ENCODE assay signal across 22 cellular contexts in genomic region chr2:10972683-10973433, GRCh38.
"Had no signal": no experiment of that assay in that cellular context is flagged by ENCODE, and none has a peak within 500 bp of the region (broad histone marks: within the 10 kb centered on the region; RNA-seq: fewer than 3 reads in every experiment).

No MANE protein-coding gene starts in this region.

- H3K4me1 Mint-ChIP-seq: activated CD4-positive, alpha-beta memory T cell treated with anti-CD3 and anti-CD28 coated beads, Interleukin-2, amount 10 ng/mL, durations not matched to agents 7 days and 5 days; activated CD4-positive, alpha-beta T cell treated with anti-CD3 and anti-CD28 coated beads, Interleukin-2, amount 10 ng/mL, durations not matched to agents 24 days and 14 days had no signal

- H3K36me3 Mint-ChIP-seq: activated CD8-positive, alpha-beta memory T cell treated with anti-CD3 and anti-CD28 coated beads, Interleukin-2, amount 10 ng/mL, durations not matched to agents 7 days and 5 days; activated naive CD8-positive, alpha-beta T cell treated with anti-CD3 and anti-CD28 coated beads for 36 hours; natural killer cell treated with Interleukin-12 subunit alpha and Interleukin-12 subunit beta and Interleukin-15 and Interleukin-18, amount 100 ng/mL, for 72 hours; stimulated activated naive B cell treated with anti-CD40 and anti-IgM and Interleukin-4, amounts not matched to agents 10 μg/mL and 1 μg/mL and 100 μg/mL, for 72 hours; type B pancreatic cell had no signal

- H3K4me3 Mint-ChIP-seq: activated CD4-positive, alpha-beta memory T cell treated with anti-CD3 and anti-CD28 coated beads, Interleukin-2, amount 10 ng/mL, durations not matched to agents 7 days and 5 days; activated CD4-positive, alpha-beta T cell treated with anti-CD3 and anti-CD28 coated beads, Interleukin-2, amount 10 ng/mL, durations not matched to agents 24 days and 14 days; activated CD8-positive, alpha-beta memory T cell treated with anti-CD3 and anti-CD28 coated beads, Interleukin-2, amount 10 ng/mL, durations not matched to agents 7 days and 5 days; activated naive CD8-positive, alpha-beta T cell treated with anti-CD3 and anti-CD28 coated beads for 36 hours; natural killer cell treated with Interleukin-12 subunit alpha and Interleukin-12 subunit beta and Interleukin-15 and Interleukin-18, amount 100 ng/mL, for 72 hours; stimulated activated naive B cell treated with anti-CD40 and anti-IgM and Interleukin-4, amounts not matched to agents 10 μg/mL and 1 μg/mL and 100 μg/mL, for 72 hours; T-helper 1 cell treated with Interleukin-12 subunit alpha and Interleukin-12 subunit beta and Interleukin-4 antibody, amounts not matched to agents 30 μg/mL and 1 μg/mL, for 36 hours; type B pancreatic cell had no signal

- H3K27ac Mint-ChIP-seq: activated CD4-positive, alpha-beta memory T cell treated with anti-CD3 and anti-CD28 coated beads, Interleukin-2, amount 10 ng/mL, durations not matched to agents 7 days and 5 days; activated CD4-positive, alpha-beta T cell treated with anti-CD3 and anti-CD28 coated beads, Interleukin-2, amount 10 ng/mL, durations not matched to agents 24 days and 14 days; activated CD8-positive, alpha-beta memory T cell treated with anti-CD3 and anti-CD28 coated beads, Interleukin-2, amount 10 ng/mL, durations not matched to agents 7 days and 5 days; activated naive CD8-positive, alpha-beta T cell treated with anti-CD3 and anti-CD28 coated beads for 36 hours; natural killer cell treated with Interleukin-12 subunit alpha and Interleukin-12 subunit beta and Interleukin-15 and Interleukin-18, amount 100 ng/mL, for 72 hours; stimulated activated naive B cell treated with anti-CD40 and anti-IgM and Interleukin-4, amounts not matched to agents 10 μg/mL and 1 μg/mL and 100 μg/mL, for 72 hours; T-helper 1 cell treated with Interleukin-12 subunit alpha and Interleukin-12 subunit beta and Interleukin-4 antibody, amounts not matched to agents 30 μg/mL and 1 μg/mL, for 36 hours; type B pancreatic cell had no signal

- FAIRE-seq: astrocyte, islet of Langerhans had no signal

- H3K27me3 ChIP-seq: sigmoid colon had no signal

- H3K4me2 ChIP-seq: smooth muscle cell had no signal

- H3K4me1 ChIP-seq: esophagus squamous epithelium, gastrocnemius medialis, sigmoid colon had no signal

- ATAC-seq: activated CD8-positive, alpha-beta memory T cell treated with anti-CD3 and anti-CD28 coated beads, Interleukin-2, amount 10 ng/mL, durations not matched to agents 7 days and 5 days; gastrocnemius medialis; left cardiac atrium; natural killer cell treated with Interleukin-12 subunit alpha and Interleukin-12 subunit beta and Interleukin-15 and Interleukin-18, amount 100 ng/mL, for 72 hours; stimulated activated naive B cell treated with anti-CD40 and anti-IgM and Interleukin-4, amounts not matched to agents 10 μg/mL and 1 μg/mL and 100 μg/mL, for 72 hours had no signal

- H3K9me3 ChIP-seq: esophagus squamous epithelium, gastrocnemius medialis, sigmoid colon, thoracic aorta had no signal

- DNase-seq: activated CD4-positive, alpha-beta memory T cell treated with anti-CD3 and anti-CD28 coated beads, Interleukin-2, amount 10 ng/mL, durations not matched to agents 7 days and 5 days; activated CD4-positive, alpha-beta T cell treated with anti-CD3 and anti-CD28 coated beads, Interleukin-2, amount 10 ng/mL, durations not matched to agents 24 days and 14 days; activated CD8-positive, alpha-beta memory T cell treated with anti-CD3 and anti-CD28 coated beads, Interleukin-2, amount 10 ng/mL, durations not matched to agents 7 days and 5 days; activated naive CD8-positive, alpha-beta T cell treated with anti-CD3 and anti-CD28 coated beads for 36 hours; activated T-cell treated with anti-CD3 and anti-CD28 coated beads for 4 hours; central memory CD4-positive, alpha-beta T cell; esophagus squamous epithelium; gastrocnemius medialis; hypothalamus; left cardiac atrium; nucleus accumbens; sigmoid colon; stimulated activated CD4-positive, alpha-beta T cell treated with anti-CD3 and anti-CD28 coated beads, Interleukin-2, amount 100 ng/mL, for 48 hours; stimulated activated CD8-positive, alpha-beta memory T cell treated with anti-CD3 and anti-CD28 coated beads, Interleukin-4, amount 100 ng/mL, for 48 hours; stimulated activated naive B cell treated with anti-CD40 and anti-IgM and Interleukin-4, amounts not matched to agents 10 μg/mL and 1 μg/mL and 100 μg/mL, for 72 hours had no signal

- H3K36me3 ChIP-seq: esophagus squamous epithelium, gastrocnemius medialis, sigmoid colon, thoracic aorta had no signal

- H3K4me3 ChIP-seq: esophagus squamous epithelium, gastrocnemius medialis, sigmoid colon, smooth muscle cell, thoracic aorta had no signal

- H3K27ac ChIP-seq: esophagus squamous epithelium, gastrocnemius medialis, sigmoid colon, thoracic aorta had no signal

- H3K9me3 Mint-ChIP-seq: activated CD4-positive, alpha-beta memory T cell treated with anti-CD3 and anti-CD28 coated beads, Interleukin-2, amount 10 ng/mL, durations not matched to agents 7 days and 5 days; activated CD4-positive, alpha-beta T cell treated with anti-CD3 and anti-CD28 coated beads, Interleukin-2, amount 10 ng/mL, durations not matched to agents 24 days and 14 days; natural killer cell treated with Interleukin-12 subunit alpha and Interleukin-12 subunit beta and Interleukin-15 and Interleukin-18, amount 100 ng/mL, for 72 hours; T-helper 1 cell treated with Interleukin-12 subunit alpha and Interleukin-12 subunit beta and Interleukin-4 antibody, amounts not matched to agents 30 μg/mL and 1 μg/mL, for 36 hours had no signal
